ENCODE assay signal across 18 cellular contexts in the genomic region with DNA sequence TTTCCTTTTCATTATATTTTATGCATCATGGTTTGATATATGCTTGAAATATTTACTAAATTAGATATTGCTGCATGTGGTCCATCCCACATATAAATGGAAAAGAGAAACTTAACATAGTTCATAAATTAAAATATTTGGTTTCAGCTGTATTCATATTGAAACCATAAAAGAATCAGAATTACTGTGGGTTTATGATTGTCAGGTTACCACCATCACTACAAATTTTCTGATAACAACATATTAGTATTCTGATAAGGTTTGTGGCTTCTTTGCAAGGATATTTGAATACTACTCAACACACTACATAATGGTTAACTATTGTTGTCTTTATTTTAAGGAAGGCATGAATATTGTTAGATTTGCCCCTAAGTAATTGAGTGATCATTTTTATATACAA.
DNase-seq lines count a peak whose midpoint lies in the region; ATAC-seq lines count a peak whose summit lies in the region.
"Had no signal": no experiment of that assay in that cellular context is flagged by ENCODE, and none has a peak within 500 bp of the region (broad histone marks: within the 10 kb centered on the region; RNA-seq: fewer than 3 reads in every experiment).

No MANE protein-coding gene starts in this region.

- ATAC-seq in GM18520 (IDR thresholded peaks at IDR 0.05; ENCODE audit: unreplicated experiment) (peak; percentile 53), GM19463 (IDR thresholded peaks at IDR 0.05; ENCODE audit: unreplicated experiment) (peak; percentile 30), HG02973 (IDR thresholded peaks at IDR 0.05; ENCODE audit: unreplicated experiment) (peak; percentile 53), HG03558 (IDR thresholded peaks at IDR 0.05; ENCODE audit: extremely low read depth, unreplicated experiment) (peak; percentile 35)
- ATAC-seq: CD8-positive, alpha-beta T cell; naive thymus-derived CD4-positive, alpha-beta T cell had no signal

- DNase-seq in MV-4-11 (lab: John Stamatoyannopoulos, UW), result no peak
- DNase-seq in NCI-H1436 (lab: John Stamatoyannopoulos, UW), result no peak
- no peak for DNase-seq in activated gamma-delta T cell (lab: John Stamatoyannopoulos, UW)
- no peak for DNase-seq in activated CD4-positive, alpha-beta T cell treated with anti-CD3 and anti-CD28 coated beads for 1 hour
- DNase-seq: activated B cell treated with CpG ODN at 0.5 μM for 24 hours; activated CD8-positive, alpha-beta memory T cell treated with anti-CD3 and anti-CD28 coated beads for 24 hours; adrenal gland; CD8-positive, alpha-beta T cell; H9; Karpas-422; naive thymus-derived CD4-positive, alpha-beta T cell; PC-9; posterior cingulate gyrus; stimulated activated CD4-positive, alpha-beta T cell treated with anti-CD3 and anti-CD28 coated beads, Interleukin-2, amount 100 ng/mL, for 48 hours had no signal
